9 cellular contexts compared by ENCODE assay signal in the genomic region with DNA sequence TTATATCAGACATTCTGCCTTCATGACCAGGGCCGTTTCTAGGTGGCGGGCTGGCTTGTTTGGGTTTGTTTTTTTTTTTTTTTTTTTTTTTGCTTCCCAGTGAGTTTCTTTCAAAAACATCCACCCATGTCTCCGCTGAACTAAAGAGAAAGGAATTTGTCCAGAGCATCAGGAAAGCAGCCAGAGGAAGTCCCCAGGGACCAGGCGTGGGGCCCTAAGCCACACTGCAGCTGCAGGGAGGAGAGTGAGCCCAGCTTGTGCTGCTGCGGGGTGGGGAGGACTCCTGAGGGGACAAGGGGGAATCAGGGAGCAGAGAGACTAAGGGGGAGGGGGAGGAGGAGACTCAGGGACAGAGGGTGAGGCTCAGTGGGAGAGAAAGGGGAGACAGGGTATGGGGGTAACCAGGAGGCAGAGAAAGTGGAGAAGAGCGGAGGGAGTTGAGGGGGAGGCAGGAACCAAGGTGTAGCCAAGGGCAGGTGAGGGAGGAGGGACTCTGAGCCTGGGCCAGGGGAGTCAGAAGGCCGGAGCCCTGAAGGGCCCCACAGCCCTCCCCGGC. TPM values are rescaled to one million over a fixed set of nuclear protein-coding genes. Genes with fewer than 3 reads are reported as not detected.
DNase-seq lines count a peak whose midpoint lies in the region; ATAC-seq and TF ChIP-seq lines count a peak whose summit lies in the region.
"Had no signal": no experiment of that assay in that cellular context is flagged by ENCODE, and none has a peak within 500 bp of the region (broad histone marks: within the 10 kb centered on the region; RNA-seq: fewer than 3 reads in every experiment).

No MANE protein-coding gene starts in this region.

- WGBS in sigmoid colon, 2 donors, result 61 to 65% methylated on average over 8 of the region's 8 CpGs

- ATAC-seq in GM19463 (IDR thresholded peaks at IDR 0.05; ENCODE audit: unreplicated experiment) (no peak), left lobe of liver (no peak)
- ATAC-seq: activated CD4-positive, CD25-positive, alpha-beta regulatory T cell treated with anti-CD3 and anti-CD28 coated beads, Interleukin-2, amount 50 U/mL, for 24 hours had no signal

- no peaks in the 10 kb centered on the region for H3K9me3 ChIP-seq in sigmoid colon

- intact Hi-C loops in sigmoid colon (cut with DNase I), result no loop called here

- peaks cover 0 to 26% (median 10%) of the 10 kb centered on the region in 4 donors for H3K4me1 ChIP-seq in sigmoid colon

- peak overlapping the region; percentile 42 to 63 (median 54) for H3K27ac ChIP-seq in sigmoid colon

- no peaks in the 10 kb centered on the region for H3K36me3 ChIP-seq in sigmoid colon

- H3K4me3 ChIP-seq in fibroblast of pulmonary artery (replicated peaks; ENCODE audit: low read depth, low read length) (no peak overlapping the region), sigmoid colon (no peak overlapping the region)

- no peak for TF ChIP-seq CTCF in fibroblast of pulmonary artery (IDR thresholded peaks at IDR 0.05; ENCODE audit: low read length, missing control alignments)
- no peak for TF ChIP-seq CTCF in sigmoid colon (IDR thresholded peaks at IDR 0.05)

- H3K27me3 ChIP-seq in sigmoid colon, result peaks cover 0 to under 1% (median 0%) of the 10 kb centered on the region in 3 donors

- DNase-seq in GM03348 (ENCODE audit: low spot score) (peak; percentile 93), NCI-H524 treated with DMSO at 0.1 percent for 48 hours (lab: John Stamatoyannopoulos, UW) (peak; percentile 31), fibroblast of pulmonary artery (ENCODE audit: low read depth) (peak; percentile 96), sigmoid colon (peak; percentile 93), NCI-H2227 treated with DMSO at 0.1 percent for 48 hours (lab: John Stamatoyannopoulos, UW) (no peak), SIG-M5 (lab: John Stamatoyannopoulos, UW) (no peak), left lobe of liver (ENCODE audit: low spot score) (no peak)

- no peak for TF ChIP-seq EP300 in sigmoid colon (IDR thresholded peaks at IDR 0.05)

- TF ChIP-seq POLR2A in sigmoid colon (IDR thresholded peaks at IDR 0.05), result no peak

RNA-seq across cellular contexts. Expression of gene CYP11A1, which starts 49.5 kb away (rescaled TPM):
- total RNA-seq in sigmoid colon (1 to 10 TPM in 1 of 4 donors, under 1 TPM in 2, not detected in 1; 0.36 to 1.7 (median 0.49) TPM), left lobe of liver (3.0 TPM)
- polyA plus RNA-seq in sigmoid colon, result 1 to 10 TPM in 1 of 3 donors, under 1 TPM in 1, not detected in 1; 0.22 to 1.2 TPM

Comparison
In these comparisons a context has a peak if more than half of its experiments do, and no peak if none do; other contexts are left out.
1. DNase-seq: peak in GM03348 (single experiment), NCI-H524 treated with DMSO at 0.1 percent for 48 hours (single experiment), fibroblast of pulmonary artery (single experiment) and sigmoid colon (single experiment); none in NCI-H2227 treated with DMSO at 0.1 percent for 48 hours (single experiment), SIG-M5 (single experiment) and left lobe of liver (single experiment).